ENCODE assay signal across 12 cellular contexts in the genomic region with DNA sequence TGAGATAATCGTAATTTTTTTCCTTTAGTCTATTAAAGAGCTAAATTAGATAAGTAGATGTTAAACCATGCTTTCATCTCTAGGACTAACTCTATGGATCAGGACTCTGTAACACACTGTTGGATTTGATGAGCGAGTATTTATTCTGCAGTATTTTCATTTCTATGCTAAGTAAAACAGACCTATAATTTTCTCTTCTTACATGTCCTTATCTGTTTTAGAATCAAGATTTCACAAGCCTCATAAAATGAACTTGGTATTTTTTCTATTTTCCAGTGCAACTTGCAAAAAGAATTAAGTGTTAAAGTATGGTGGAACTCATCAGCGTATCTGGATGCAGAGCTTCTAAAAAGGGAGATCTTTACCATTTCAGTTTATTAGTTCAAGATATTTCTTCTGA. TPM values are rescaled to one million over a fixed set of nuclear protein-coding genes. Genes with fewer than 3 reads are reported as not detected.
DNase-seq lines count a peak whose midpoint lies in the region; ATAC-seq, FAIRE-seq and TF ChIP-seq lines count a peak whose summit lies in the region.
"Had no signal": no experiment of that assay in that cellular context is flagged by ENCODE, and none has a peak within 500 bp of the region (broad histone marks: within the 10 kb centered on the region; RNA-seq: fewer than 3 reads in every experiment).

No MANE protein-coding gene starts in this region.

- dilution Hi-C loops in IMR-90 (cut with HindIII; ENCODE audit: low sequenced_read_pairs, unreplicated experiment): no loop called here

- no TSS peak for BruUV-seq in IMR-90 (replicated peaks; lab: Mats Ljungman, UMichigan)

- H3K9me1 ChIP-seq in IMR-90 (ENCODE audit: insufficient read depth, low read length): 0 out of 2 replicates have a peak, but pooled peaks cover 4% of the 10 kb centered on the region

- H3K14ac ChIP-seq in IMR-90 (replicated peaks; ENCODE audit: low read depth, low read length): no peak overlapping the region

- H3K4me3 Mint-ChIP-seq in CD8-positive, alpha-beta T cell: peak overlapping the region; percentile 93
- peak overlapping the region; percentile 91 for H3K4me3 Mint-ChIP-seq in astrocyte (ENCODE audit: unreplicated experiment)
- peak overlapping the region; percentile 93 to 99 (median 98) for H3K4me3 Mint-ChIP-seq in nephron
- no peak overlapping the region for H3K4me3 Mint-ChIP-seq in stimulated activated naive B cell treated with anti-CD40 and anti-IgM and Interleukin-4, amounts not matched to agents 10 μg/mL and 1 μg/mL and 100 μg/mL, for 72 hours

- H3K36me3 ChIP-seq in CD8-positive, alpha-beta T cell (ENCODE audit: insufficient read depth, low read length): no peaks in the 10 kb centered on the region
- H3K36me3 ChIP-seq in IMR-90 (ENCODE audit: control insufficient read depth, insufficient read depth, low read length) (peaks cover 3% of the 10 kb centered on the region; the same call in 1 of the 2 replicates), astrocyte (ENCODE audit: insufficient read depth, low read length) (no peaks in the 10 kb centered on the region)
- H3K36me3 ChIP-seq: SJCRH30 had no signal

- no peaks in the 10 kb centered on the region for H3K9me3 ChIP-seq in CD8-positive, alpha-beta T cell (ENCODE audit: low read length)
- H3K9me3 ChIP-seq in IMR-90 (ENCODE audit: control insufficient read depth, insufficient read depth, low read length): no peaks in the 10 kb centered on the region
- H3K9me3 ChIP-seq in astrocyte (ENCODE audit: insufficient read depth, low read depth, low read length): no peaks in the 10 kb centered on the region
- H3K9me3 ChIP-seq: SJCRH30 had no signal

- H3K79me2 ChIP-seq in astrocyte (ENCODE audit: insufficient read depth, low read length): peaks cover 72% of the 10 kb centered on the region

- no peak overlapping the region for H4K8ac ChIP-seq in IMR-90 (ENCODE audit: low read depth in 2 of 2, low read length in 2 of 2)

- no peak overlapping the region for H3K56ac ChIP-seq in IMR-90 (ENCODE audit: extremely low read depth, insufficient read depth, low read length)

- no peak overlapping the region for H4K5ac ChIP-seq in IMR-90 (ENCODE audit: low read depth, low read length)

- no peak overlapping the region for H2BK5ac ChIP-seq in IMR-90 (ENCODE audit: low read depth, low read length, poor library complexity, severe bottlenecking)

- H3K23ac ChIP-seq in IMR-90 (ENCODE audit: low read depth, low read length): no peak overlapping the region

- TF ChIP-seq POLR2A in IMR-90 (IDR thresholded peaks at IDR 0.05; ENCODE audit: low read depth, low read length): no peak
- TF ChIP-seq POLR2A in GM12892 (IDR thresholded peaks at IDR 0.05; ENCODE audit: low read depth, low read length): no peak

- peaks cover 34% of the 10 kb centered on the region for H3K4me1 ChIP-seq in CD8-positive, alpha-beta T cell (ENCODE audit: insufficient read depth, low read length)
- H3K4me1 ChIP-seq in IMR-90 (ENCODE audit: control insufficient read depth, insufficient read depth, low read length) (no peaks in the 10 kb centered on the region), astrocyte (ENCODE audit: insufficient read depth, low read length) (peaks cover 10% of the 10 kb centered on the region)

- TF ChIP-seq CTCF in CD8-positive, alpha-beta T cell (IDR thresholded peaks at IDR 0.05): no peak
- no peak for TF ChIP-seq CTCF in IMR-90 (conservative IDR thresholded peaks at IDR 0.05; ENCODE audit: low read depth, low read length)
- TF ChIP-seq CTCF in astrocyte (IDR thresholded peaks at IDR 0.05; ENCODE audit: insufficient read depth, low read depth, low read length): no peak
- no peak for TF ChIP-seq CTCF in nephron (IDR thresholded peaks at IDR 0.05; ENCODE audit: unreplicated experiment in 3 of 3)

- peaks cover 9 to 42% of the 10 kb centered on the region in 2 experiments for H3K79me1 ChIP-seq in IMR-90 (ENCODE audit: low read depth in 1 of 2, low read length in 2 of 2)

- in situ Hi-C loops in IMR-90 (cut with MboI; ENCODE audit: low sequenced_read_pairs): loop anchor here (10.0 kb wide), 1 partner anchor 272 kb away; a partner anchor contains a TSS

- peaks cover 23% of the 10 kb centered on the region for H3K36me3 Mint-ChIP-seq in CD8-positive, alpha-beta T cell
- H3K36me3 Mint-ChIP-seq in astrocyte (ENCODE audit: low read depth, unreplicated experiment): peaks cover 5% of the 10 kb centered on the region
- peaks cover 33% of the 10 kb centered on the region for H3K36me3 Mint-ChIP-seq in nephron (ENCODE audit: low read depth)
- peaks cover 12 to 25% of the 10 kb centered on the region in 2 donors for H3K36me3 Mint-ChIP-seq in stimulated activated naive B cell treated with anti-CD40 and anti-IgM and Interleukin-4, amounts not matched to agents 10 μg/mL and 1 μg/mL and 100 μg/mL, for 72 hours

- no CpG with 5 or more reads among the region's 3 CpGs for WGBS in IMR-90 (ENCODE audit: extremely low coverage in 2 of 2, insufficient read length in 1 of 2), 2 experiments

- no peak overlapping the region for H3K18ac ChIP-seq in IMR-90 (ENCODE audit: low read depth, low read length)

- H3K4me3 ChIP-seq in CD8-positive, alpha-beta T cell (ENCODE audit: low read depth, low read length): no peak overlapping the region
- no peak overlapping the region for H3K4me3 ChIP-seq in IMR-90 (ENCODE audit: insufficient read depth, low read depth, low read length)
- peak overlapping the region; percentile 98 for H3K4me3 ChIP-seq in astrocyte (ENCODE audit: insufficient read depth, low read depth, low read length)

- CTCF ChIA-PET in CD8-positive, alpha-beta T cell (lab: Charles Lee): interaction anchor here (0.8 kb wide), 1 partner anchor 424 kb away, joined by 3 read pairs; no protein-coding TSS in a partner anchor
- CTCF ChIA-PET in IMR-90 (lab: Yijun Ruan, JAX): no interaction called here

- POLR2A ChIA-PET in CD8-positive, alpha-beta T cell (lab: Charles Lee): no interaction called here
- POLR2A ChIA-PET in IMR-90 (lab: Charles Lee; ENCODE audit: unreplicated experiment): no interaction called here

- no peak for TF ChIP-seq RAD21 in IMR-90 (IDR thresholded peaks at IDR 0.05; ENCODE audit: low read length)

- no peak for DNase-seq in CD8-positive, alpha-beta T cell
- DNase-seq in IMR-90 (no peak), astrocyte (ENCODE audit: low read depth) (no peak), GM12892 (ENCODE audit: insufficient read length) (no peak), dermis blood vessel endothelial cell (no peak)
- DNase-seq in stimulated activated naive B cell treated with anti-CD40 and anti-IgM and Interleukin-4, amounts not matched to agents 10 μg/mL and 1 μg/mL and 100 μg/mL, for 72 hours: no peak
- DNase-seq: cerebellar nuclear complex, EL, NCI-H2171 treated with DMSO at 0.1 percent for 48 hours, SJCRH30 had no signal

- H2BK15ac ChIP-seq in IMR-90 (ENCODE audit: low read depth, low read length): no peak overlapping the region

- no peak overlapping the region for H2BK20ac ChIP-seq in IMR-90 (ENCODE audit: low read depth, low read length)

- peaks cover 48% of the 10 kb centered on the region for H4K20me1 ChIP-seq in IMR-90 (ENCODE audit: insufficient read depth, low read length)
- H4K20me1 ChIP-seq in astrocyte (ENCODE audit: insufficient read depth, low read length): peaks cover 64% of the 10 kb centered on the region

- H3K9ac ChIP-seq in IMR-90 (ENCODE audit: low read depth, low read length) (no peak overlapping the region), astrocyte (ENCODE audit: low read length) (peak overlapping the region; percentile 95)

- no peak overlapping the region for H2AK5ac ChIP-seq in IMR-90 (ENCODE audit: low read depth, low read length)

- no peak overlapping the region for H3K27ac Mint-ChIP-seq in CD8-positive, alpha-beta T cell
- H3K27ac Mint-ChIP-seq in astrocyte (ENCODE audit: unreplicated experiment) (peak overlapping the region; percentile 70), nephron (peak overlapping the region in 2 of 3 experiments; percentile 73 to 99)
- no peak overlapping the region for H3K27ac Mint-ChIP-seq in stimulated activated naive B cell treated with anti-CD40 and anti-IgM and Interleukin-4, amounts not matched to agents 10 μg/mL and 1 μg/mL and 100 μg/mL, for 72 hours

- peak overlapping the region; percentile 85 for H3K4me2 ChIP-seq in IMR-90 (ENCODE audit: low read depth, low read length)
- peak overlapping the region; percentile 92 for H3K4me2 ChIP-seq in astrocyte (ENCODE audit: low read length)

- no peak overlapping the region for H2AK9ac ChIP-seq in IMR-90 (replicated peaks; ENCODE audit: low read depth, low read length, poor library complexity)

- no peak overlapping the region for H2AFZ ChIP-seq in IMR-90 (replicated peaks; ENCODE audit: low read length, poor library complexity)
- H2AFZ ChIP-seq in astrocyte (ENCODE audit: low read depth, low read length): no peak overlapping the region

- no peak overlapping the region for H2BK120ac ChIP-seq in IMR-90 (ENCODE audit: low read depth, low read length)

- no peaks in the 10 kb centered on the region for H3K27me3 ChIP-seq in CD8-positive, alpha-beta T cell (ENCODE audit: insufficient read depth, low read length)
- H3K27me3 ChIP-seq in IMR-90 (ENCODE audit: control insufficient read depth, insufficient read depth, low read length): no peaks in the 10 kb centered on the region
- no peaks in the 10 kb centered on the region for H3K27me3 ChIP-seq in astrocyte (ENCODE audit: insufficient read depth, low read length)
- H3K27me3 ChIP-seq: SJCRH30 had no signal

- no peaks in the 10 kb centered on the region for H3K9me3 Mint-ChIP-seq in CD8-positive, alpha-beta T cell
- H3K9me3 Mint-ChIP-seq in astrocyte (ENCODE audit: unreplicated experiment) (peaks cover 2% of the 10 kb centered on the region), nephron (peaks cover 5% of the 10 kb centered on the region)
- H3K9me3 Mint-ChIP-seq in stimulated activated naive B cell treated with anti-CD40 and anti-IgM and Interleukin-4, amounts not matched to agents 10 μg/mL and 1 μg/mL and 100 μg/mL, for 72 hours: peaks cover 3 to 4% of the 10 kb centered on the region in 2 donors

- H3K4me1 Mint-ChIP-seq in CD8-positive, alpha-beta T cell (ENCODE audit: low read depth): peaks cover 60% of the 10 kb centered on the region
- H3K4me1 Mint-ChIP-seq in astrocyte (ENCODE audit: low read depth, unreplicated experiment) (peaks cover 18% of the 10 kb centered on the region), nephron (peaks cover 30% of the 10 kb centered on the region)
- H3K4me1 Mint-ChIP-seq in stimulated activated naive B cell treated with anti-CD40 and anti-IgM and Interleukin-4, amounts not matched to agents 10 μg/mL and 1 μg/mL and 100 μg/mL, for 72 hours: peaks cover 35 to 63% of the 10 kb centered on the region in 2 donors

- H3K4ac ChIP-seq in IMR-90 (ENCODE audit: low read depth, low read length): no peak overlapping the region

- no peak for ATAC-seq in CD8-positive, alpha-beta T cell
- ATAC-seq in IMR-90 (ENCODE audit: low read depth): no peak
- no peak for ATAC-seq in stimulated activated naive B cell treated with anti-CD40 and anti-IgM and Interleukin-4, amounts not matched to agents 10 μg/mL and 1 μg/mL and 100 μg/mL, for 72 hours (replicated peaks)
- ATAC-seq in GM18867 (IDR thresholded peaks at IDR 0.05; ENCODE audit: unreplicated experiment): no peak

- H3K27me3 Mint-ChIP-seq in CD8-positive, alpha-beta T cell (ENCODE audit: low read depth): no peaks in the 10 kb centered on the region
- H3K27me3 Mint-ChIP-seq in astrocyte (ENCODE audit: low read depth, unreplicated experiment) (no peaks in the 10 kb centered on the region), nephron (ENCODE audit: low read depth) (no peaks in the 10 kb centered on the region)
- peaks cover 4 to 5% of the 10 kb centered on the region in 2 donors for H3K27me3 Mint-ChIP-seq in stimulated activated naive B cell treated with anti-CD40 and anti-IgM and Interleukin-4, amounts not matched to agents 10 μg/mL and 1 μg/mL and 100 μg/mL, for 72 hours

- intact Hi-C loops in CD8-positive, alpha-beta T cell (cut with DNase I, micrococcal nuclease): loop anchor here (2.0 to 10.0 kb wide), 9 partner anchors 18 to 1380 kb away; a partner anchor contains a TSS
- intact Hi-C loops in IMR-90 (cut with micrococcal nuclease): loop anchor here (2.0 to 5.0 kb wide), 2 partner anchors 60 to 280 kb away; no protein-coding TSS in a partner anchor

- FAIRE-seq in astrocyte (lab: Jason Lieb, UNC) (no peak), GM12892 (lab: Jason Lieb, UNC) (no peak)

- no peak overlapping the region for H4K91ac ChIP-seq in IMR-90 (ENCODE audit: insufficient read depth, low read depth, low read length)

- no peak overlapping the region for H3K27ac ChIP-seq in CD8-positive, alpha-beta T cell (ENCODE audit: low read depth, low read length)
- H3K27ac ChIP-seq in IMR-90 (ENCODE audit: insufficient read depth, low read length) (no peak overlapping the region), astrocyte (ENCODE audit: low read depth, low read length) (no peak overlapping the region)
- H3K27ac ChIP-seq: SJCRH30 had no signal

RNA-seq across cellular contexts. Expression of a gene that starts 2.4 kb away (rescaled TPM):
- total RNA-seq in CD8-positive, alpha-beta T cell: 10 to 100 TPM; 40.8 to 46.8 TPM
- 23.5 and 24.7 TPM in 2 replicates for total RNA-seq in IMR-90 (2012; rRNA removed)
- 4.3 and 5.3 TPM in 2 replicates for polyA plus RNA-seq in IMR-90 (2012; rRNA removed)
- polyA plus RNA-seq in IMR-90 (2012; cell fraction: cytosol; rRNA removed): 1.9 and 2.2 TPM in 2 replicates
- 1.4 and 10.5 TPM in 2 replicates for polyA plus RNA-seq in IMR-90 (2012; cell fraction: nucleus; rRNA removed; ENCODE audit: low replicate concordance)
- 49.9 and 52.4 TPM in 2 replicates for total RNA-seq in astrocyte
- 11.5 TPM for polyA plus RNA-seq in GM12892 (2012; ENCODE audit: missing spikeins)
- 33.4 and 39.0 TPM in 2 replicates for total RNA-seq in dermis blood vessel endothelial cell

Comparison
In these comparisons a context has a peak if more than half of its experiments do, and no peak if none do; other contexts are left out.
1. H3K27ac Mint-ChIP-seq: peak in astrocyte (single experiment) and nephron (2 of 3); none in CD8-positive, alpha-beta T cell (single experiment) and stimulated activated naive B cell treated with anti-CD40 and anti-IgM and Interleukin-4, amounts not matched to agents 10 μg/mL and 1 μg/mL and 100 μg/mL, for 72 hours (single experiment).
2. H3K4me3 Mint-ChIP-seq: peak in CD8-positive, alpha-beta T cell (single experiment), astrocyte (single experiment) and nephron (3 of 3); none in stimulated activated naive B cell treated with anti-CD40 and anti-IgM and Interleukin-4, amounts not matched to agents 10 μg/mL and 1 μg/mL and 100 μg/mL, for 72 hours (0 of 2).